27 cellular contexts compared by ENCODE assay signal in the genomic region with DNA sequence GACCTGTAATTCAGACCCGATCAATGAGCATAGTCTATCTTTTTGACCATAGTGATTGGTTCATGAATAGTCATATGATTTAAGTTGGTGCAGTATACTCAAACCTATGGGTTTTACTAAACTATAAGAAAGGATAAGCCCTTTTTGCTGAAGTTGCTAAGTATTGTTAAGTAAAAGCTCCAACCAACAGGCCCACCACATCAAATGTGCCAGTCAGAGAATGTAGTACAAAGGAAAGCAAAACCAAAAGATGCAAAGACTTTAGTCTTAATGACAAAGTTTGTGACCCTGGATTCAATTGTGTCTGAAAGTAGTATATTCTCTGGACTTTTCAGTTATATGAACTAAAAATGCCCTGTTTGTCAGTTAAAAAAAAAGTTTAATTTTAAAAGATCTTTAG.
A peak's percentile ranks its signal among the peaks of the same experiment; 100 is the strongest.
DNase-seq lines count a peak whose midpoint lies in the region; ATAC-seq and TF ChIP-seq lines count a peak whose summit lies in the region.
"Had no signal": no experiment of that assay in that cellular context is flagged by ENCODE, and none has a peak within 500 bp of the region (broad histone marks: within the 10 kb centered on the region; RNA-seq: fewer than 3 reads in every experiment).

No MANE protein-coding gene starts in this region.

- DNase-seq in activated CD4-positive, alpha-beta memory T cell treated with anti-CD3 and anti-CD28 coated beads for 36 hours = peak; percentile 31
- DNase-seq in activated CD4-positive, alpha-beta memory T cell treated with anti-CD3 and anti-CD28 coated beads, Interleukin-2, amount 10 ng/mL, durations not matched to agents 7 days and 5 days = no peak
- DNase-seq in CD8-positive, alpha-beta T cell = peak in 3 of 7 experiments; percentile 20 to 66 (median 27)
- DNase-seq in T-cell (peak in 21 of 34 experiments; percentile 3 to 42 (median 25)), brain microvascular endothelial cell (no peak), WERI-Rb-1 (no peak)
- no peak for DNase-seq in effector memory CD8-positive, alpha-beta T cell
- DNase-seq in activated CD8-positive, alpha-beta memory T cell treated with anti-CD3 and anti-CD28 coated beads, Interleukin-2, amount 50 U/mL, for 48 hours = no peak
- DNase-seq: activated CD4-positive, CD25-positive, alpha-beta regulatory T cell; activated effector memory CD4-positive, alpha-beta T cell treated with Interleukin-2 at 50 U/mL for 16 hours; aorta; foreskin keratinocyte; H7; heart right ventricle; Karpas-422; kidney glomerular epithelial cell; lower lobe of right lung; NCI-H2171; NCI-H524 treated with DMSO at 0.1 percent for 48 hours; nephron progenitor cell; small intestine; stimulated activated CD8-positive, alpha-beta memory T cell treated with anti-CD3 and anti-CD28 coated beads, Interleukin-4, amount 100 ng/mL, for 48 hours; SW 1271; tibial artery had no signal

- H3K4me1 Mint-ChIP-seq in activated CD4-positive, alpha-beta memory T cell treated with anti-CD3 and anti-CD28 coated beads for 36 hours (ENCODE audit: low read depth) = peaks cover 19% of the 10 kb centered on the region
- H3K4me1 Mint-ChIP-seq in activated CD4-positive, alpha-beta memory T cell treated with anti-CD3 and anti-CD28 coated beads, Interleukin-2, amount 10 ng/mL, durations not matched to agents 7 days and 5 days = no peaks in the 10 kb centered on the region
- peaks cover 28% of the 10 kb centered on the region for H3K4me1 Mint-ChIP-seq in CD8-positive, alpha-beta T cell (ENCODE audit: low read depth)
- peaks cover 14 to 26% (median 15%) of the 10 kb centered on the region in 3 donors for H3K4me1 Mint-ChIP-seq in T-cell
- no peaks in the 10 kb centered on the region for H3K4me1 Mint-ChIP-seq in effector memory CD8-positive, alpha-beta T cell (ENCODE audit: low read depth in 2 of 2)
- H3K4me1 Mint-ChIP-seq: nephron progenitor cell had no signal

- H3K36me3 ChIP-seq in CD8-positive, alpha-beta T cell (ENCODE audit: insufficient read depth, low read length) = no peaks in the 10 kb centered on the region
- H3K36me3 ChIP-seq in brain microvascular endothelial cell (replicated peaks) = no peaks in the 10 kb centered on the region
- no peaks in the 10 kb centered on the region for H3K36me3 ChIP-seq in WERI-Rb-1
- H3K36me3 ChIP-seq: cardiac muscle cell, esophagus muscularis mucosa, heart right ventricle, lower lobe of right lung, tibial artery had no signal

- peaks cover 24% of the 10 kb centered on the region for H3K9me3 Mint-ChIP-seq in activated CD4-positive, alpha-beta memory T cell treated with anti-CD3 and anti-CD28 coated beads for 36 hours
- peaks cover 12% of the 10 kb centered on the region for H3K9me3 Mint-ChIP-seq in activated CD4-positive, alpha-beta memory T cell treated with anti-CD3 and anti-CD28 coated beads, Interleukin-2, amount 10 ng/mL, durations not matched to agents 7 days and 5 days
- H3K9me3 Mint-ChIP-seq in CD8-positive, alpha-beta T cell = no peaks in the 10 kb centered on the region
- peaks cover 0 to 8% (median 3%) of the 10 kb centered on the region in 3 donors for H3K9me3 Mint-ChIP-seq in T-cell
- H3K9me3 Mint-ChIP-seq in effector memory CD8-positive, alpha-beta T cell = peaks cover 1 to 6% of the 10 kb centered on the region in 2 donors

- POLR2A ChIA-PET in activated CD4-positive, alpha-beta memory T cell treated with anti-CD3 and anti-CD28 coated beads for 36 hours (lab: Charles Lee) = no interaction called here
- POLR2A ChIA-PET in activated CD4-positive, alpha-beta memory T cell treated with anti-CD3 and anti-CD28 coated beads, Interleukin-2, amount 10 ng/mL, durations not matched to agents 7 days and 5 days (lab: Charles Lee) = no interaction called here
- POLR2A ChIA-PET in CD8-positive, alpha-beta T cell (lab: Charles Lee) = no interaction called here
- POLR2A ChIA-PET in T-cell (lab: Charles Lee) = no interaction called here

- CTCF ChIA-PET in activated CD4-positive, alpha-beta memory T cell treated with anti-CD3 and anti-CD28 coated beads for 36 hours (lab: Charles Lee) = no interaction called here
- CTCF ChIA-PET in activated CD4-positive, alpha-beta memory T cell treated with anti-CD3 and anti-CD28 coated beads, Interleukin-2, amount 10 ng/mL, durations not matched to agents 7 days and 5 days (lab: Charles Lee) = no interaction called here
- CTCF ChIA-PET in CD8-positive, alpha-beta T cell (lab: Charles Lee) = no interaction called here
- CTCF ChIA-PET in T-cell (lab: Charles Lee) = no interaction called here

- no peak for TF ChIP-seq CTCF in CD8-positive, alpha-beta T cell (IDR thresholded peaks at IDR 0.05)
- no peak for TF ChIP-seq CTCF in brain microvascular endothelial cell (IDR thresholded peaks at IDR 0.05; ENCODE audit: low read depth, low read length, missing control alignments)
- no peak for TF ChIP-seq CTCF in WERI-Rb-1 (IDR thresholded peaks at IDR 0.05; ENCODE audit: low read depth, low read length)

- no peak overlapping the region for H3K27ac ChIP-seq in CD8-positive, alpha-beta T cell (ENCODE audit: low read depth, low read length)
- no peak overlapping the region for H3K27ac ChIP-seq in brain microvascular endothelial cell
- no peak overlapping the region for H3K27ac ChIP-seq in WERI-Rb-1
- H3K27ac ChIP-seq: cardiac muscle cell, esophagus muscularis mucosa, foreskin keratinocyte, heart right ventricle, lower lobe of right lung, parathyroid adenoma, tibial artery had no signal

- peak; percentile 63 for ATAC-seq in CD8-positive, alpha-beta T cell
- ATAC-seq in T-cell (replicated peaks in 1 of 4) = peak; percentile 66 to 77 (median 72)
- peak; percentile 29 for ATAC-seq in effector memory CD8-positive, alpha-beta T cell (replicated peaks)
- ATAC-seq: foreskin keratinocyte, heart right ventricle, lower lobe of right lung had no signal

- in situ Hi-C loops in brain microvascular endothelial cell (cut with HindIII; ENCODE audit: low pct_ligation_motif_present, low sequenced_read_pairs) = no loop called here

- H3K4me1 ChIP-seq in CD8-positive, alpha-beta T cell (ENCODE audit: insufficient read depth, low read length) = peaks cover 29% of the 10 kb centered on the region
- H3K4me1 ChIP-seq: esophagus muscularis mucosa, foreskin keratinocyte, heart right ventricle, lower lobe of right lung, parathyroid adenoma, tibial artery had no signal

- no peak overlapping the region for H3K27ac Mint-ChIP-seq in activated CD4-positive, alpha-beta memory T cell treated with anti-CD3 and anti-CD28 coated beads for 36 hours
- H3K27ac Mint-ChIP-seq in activated CD4-positive, alpha-beta memory T cell treated with anti-CD3 and anti-CD28 coated beads, Interleukin-2, amount 10 ng/mL, durations not matched to agents 7 days and 5 days = no peak overlapping the region
- peak overlapping the region; percentile 88 for H3K27ac Mint-ChIP-seq in CD8-positive, alpha-beta T cell
- H3K27ac Mint-ChIP-seq in T-cell = peak overlapping the region; percentile 26 to 64
- no peak overlapping the region for H3K27ac Mint-ChIP-seq in effector memory CD8-positive, alpha-beta T cell
- H3K27ac Mint-ChIP-seq: nephron progenitor cell had no signal

- H3K27me3 Mint-ChIP-seq in activated CD4-positive, alpha-beta memory T cell treated with anti-CD3 and anti-CD28 coated beads for 36 hours = no peaks in the 10 kb centered on the region
- no peaks in the 10 kb centered on the region for H3K27me3 Mint-ChIP-seq in activated CD4-positive, alpha-beta memory T cell treated with anti-CD3 and anti-CD28 coated beads, Interleukin-2, amount 10 ng/mL, durations not matched to agents 7 days and 5 days
- H3K27me3 Mint-ChIP-seq in CD8-positive, alpha-beta T cell (ENCODE audit: low read depth) = no peaks in the 10 kb centered on the region
- H3K27me3 Mint-ChIP-seq in T-cell = no peaks in the 10 kb centered on the region
- H3K27me3 Mint-ChIP-seq in effector memory CD8-positive, alpha-beta T cell = no peaks in the 10 kb centered on the region

- peaks cover 2% of the 10 kb centered on the region for H3K36me3 Mint-ChIP-seq in activated CD4-positive, alpha-beta memory T cell treated with anti-CD3 and anti-CD28 coated beads for 36 hours
- H3K36me3 Mint-ChIP-seq in activated CD4-positive, alpha-beta memory T cell treated with anti-CD3 and anti-CD28 coated beads, Interleukin-2, amount 10 ng/mL, durations not matched to agents 7 days and 5 days (ENCODE audit: low read depth) = peaks cover 2% of the 10 kb centered on the region
- no peaks in the 10 kb centered on the region for H3K36me3 Mint-ChIP-seq in CD8-positive, alpha-beta T cell
- no peaks in the 10 kb centered on the region for H3K36me3 Mint-ChIP-seq in T-cell
- H3K36me3 Mint-ChIP-seq in effector memory CD8-positive, alpha-beta T cell (ENCODE audit: insufficient read depth) = no peaks in the 10 kb centered on the region

- intact Hi-C loops in activated CD4-positive, alpha-beta memory T cell treated with anti-CD3 and anti-CD28 coated beads for 36 hours (cut with micrococcal nuclease) = loop anchor here (2.0 to 10.0 kb wide), 3 partner anchors 28 to 366 kb away; no protein-coding TSS in a partner anchor
- intact Hi-C loops in CD8-positive, alpha-beta T cell (cut with DNase I, micrococcal nuclease) = loop anchor here in 1 of 2 experiments (5.0 kb wide), 1 partner anchor 209 kb away; a partner anchor contains a TSS

- H3K27me3 ChIP-seq in CD8-positive, alpha-beta T cell (ENCODE audit: insufficient read depth, low read length) = no peaks in the 10 kb centered on the region
- H3K27me3 ChIP-seq in brain microvascular endothelial cell (replicated peaks) (no peaks in the 10 kb centered on the region), WERI-Rb-1 (ENCODE audit: insufficient read depth, low read depth, severe bottlenecking) (no peaks in the 10 kb centered on the region)
- H3K27me3 ChIP-seq: cardiac muscle cell, esophagus muscularis mucosa, foreskin keratinocyte, heart right ventricle, tibial artery had no signal

- no peaks in the 10 kb centered on the region for H3K9me3 ChIP-seq in CD8-positive, alpha-beta T cell (ENCODE audit: low read length)
- H3K9me3 ChIP-seq in WERI-Rb-1 (ENCODE audit: severe bottlenecking) = no peaks in the 10 kb centered on the region
- H3K9me3 ChIP-seq: lower lobe of right lung had no signal

- H3K4me3 ChIP-seq in CD8-positive, alpha-beta T cell (ENCODE audit: low read depth, low read length) = no peak overlapping the region
- H3K4me3 ChIP-seq in brain microvascular endothelial cell (ENCODE audit: low read depth, low read length) (no peak overlapping the region), WERI-Rb-1 (ENCODE audit: low read depth, low read length) (no peak overlapping the region)
- H3K4me3 ChIP-seq: cardiac muscle cell, esophagus muscularis mucosa, heart right ventricle, lower lobe of right lung, tibial artery had no signal

- no peak overlapping the region for H3K4me3 Mint-ChIP-seq in activated CD4-positive, alpha-beta memory T cell treated with anti-CD3 and anti-CD28 coated beads for 36 hours
- no peak overlapping the region for H3K4me3 Mint-ChIP-seq in activated CD4-positive, alpha-beta memory T cell treated with anti-CD3 and anti-CD28 coated beads, Interleukin-2, amount 10 ng/mL, durations not matched to agents 7 days and 5 days
- H3K4me3 Mint-ChIP-seq in CD8-positive, alpha-beta T cell = no peak overlapping the region
- no peak overlapping the region for H3K4me3 Mint-ChIP-seq in T-cell
- no peak overlapping the region for H3K4me3 Mint-ChIP-seq in effector memory CD8-positive, alpha-beta T cell
- H3K4me3 Mint-ChIP-seq: nephron progenitor cell had no signal

Comparison
In these comparisons a context has a peak if more than half of its experiments do, and no peak if none do; other contexts are left out.
1. DNase-seq: peak in activated CD4-positive, alpha-beta memory T cell treated with anti-CD3 and anti-CD28 coated beads for 36 hours (single experiment) and T-cell (21 of 34); none in activated CD4-positive, alpha-beta memory T cell treated with anti-CD3 and anti-CD28 coated beads, Interleukin-2, amount 10 ng/mL, durations not matched to agents 7 days and 5 days (single experiment), effector memory CD8-positive, alpha-beta T cell (0 of 3), brain microvascular endothelial cell (single experiment), activated CD8-positive, alpha-beta memory T cell treated with anti-CD3 and anti-CD28 coated beads, Interleukin-2, amount 50 U/mL, for 48 hours (single experiment) and WERI-Rb-1 (single experiment).
2. H3K27ac Mint-ChIP-seq: peak in CD8-positive, alpha-beta T cell (single experiment) and T-cell (2 of 2); none in activated CD4-positive, alpha-beta memory T cell treated with anti-CD3 and anti-CD28 coated beads for 36 hours (single experiment), activated CD4-positive, alpha-beta memory T cell treated with anti-CD3 and anti-CD28 coated beads, Interleukin-2, amount 10 ng/mL, durations not matched to agents 7 days and 5 days (single experiment) and effector memory CD8-positive, alpha-beta T cell (0 of 2).
3. Peak in every context shown above with its lines, with median percentiles within 50 percentile points of each other: ATAC-seq.